24 cellular contexts compared by ENCODE assay signal in the genomic region with DNA sequence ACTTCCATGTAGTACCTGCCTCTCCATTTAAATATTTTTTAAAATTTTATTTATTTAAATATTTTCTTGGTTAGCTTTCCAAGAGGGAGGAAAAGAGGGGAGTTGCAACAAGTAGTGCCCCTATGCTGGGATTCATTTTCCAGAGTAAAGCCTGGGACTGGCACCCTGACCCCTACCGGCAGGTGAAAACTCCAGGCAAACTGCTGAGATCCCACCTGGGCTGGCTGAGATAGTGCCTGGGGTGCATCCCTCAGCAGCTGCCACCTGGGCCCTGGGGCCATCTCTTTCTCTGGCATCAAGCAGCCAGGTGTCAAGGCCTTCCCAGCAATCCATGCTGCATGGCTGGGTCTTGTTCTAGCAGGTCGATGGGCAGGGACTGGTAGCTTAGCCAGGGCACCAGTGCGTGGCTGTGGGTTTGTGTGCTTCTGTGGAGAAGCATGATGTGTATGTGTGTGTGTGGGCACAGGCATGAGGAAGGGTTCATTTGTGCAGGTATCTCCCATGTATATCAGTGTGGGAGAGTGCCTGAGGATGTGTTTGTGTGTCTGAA. TPM values are rescaled to one million over a fixed set of nuclear protein-coding genes. Genes with fewer than 3 reads are reported as not detected.
DNase-seq lines count a peak whose midpoint lies in the region; ATAC-seq, FAIRE-seq and TF ChIP-seq lines count a peak whose summit lies in the region.
"Had no signal": no experiment of that assay in that cellular context is flagged by ENCODE, and none has a peak within 500 bp of the region (broad histone marks: within the 10 kb centered on the region; RNA-seq: fewer than 3 reads in every experiment).

No MANE protein-coding gene starts in this region.

- peaks cover 11% of the 10 kb centered on the region for H3K4me1 ChIP-seq in CD8-positive, alpha-beta T cell (ENCODE audit: insufficient read depth, low read length)
- H3K4me1 ChIP-seq in IMR-90 (ENCODE audit: control insufficient read depth, insufficient read depth, low read length) (no peaks in the 10 kb centered on the region), H1 (replicated peaks in 1 of 4; ENCODE audit: control insufficient read depth in 3 of 4, insufficient read depth in 4 of 4, low read length in 3 of 4) (peaks cover 0 to 21% (median 18%) of the 10 kb centered on the region in 4 experiments; a peak in 5 of 7 replicates), neural progenitor cell (peaks cover 30% of the 10 kb centered on the region)

- no peak for DNase-seq in CD8-positive, alpha-beta T cell
- no peak for DNase-seq in IMR-90
- DNase-seq in H1 (ENCODE audit: low read depth in 1 of 2, low spot score in 2 of 2): no peak
- DNase-seq in neural progenitor cell (ENCODE audit: low spot score): no peak
- DNase-seq in hepatic stellate cell (ENCODE audit: low spot score): no peak
- no peak for DNase-seq in activated CD4-positive, CD25-positive, alpha-beta regulatory T cell (lab: John Stamatoyannopoulos, UW)
- DNase-seq: ACHN; activated CD4-positive, alpha-beta T cell treated with anti-CD3 and anti-CD28 coated beads for 4 hours; activated CD8-positive, alpha-beta memory T cell treated with anti-CD3 and anti-CD28 coated beads for 24 hours; activated gamma-delta T cell treated with Interleukin-2 at 50 U/mL for 16 hours; dorsolateral prefrontal cortex; NCI-H1694; NCI-H524 treated with DMSO at 0.1 percent for 48 hours; nucleus accumbens; retina; Right ventricle myocardium superior; stimulated activated CD4-positive, alpha-beta T cell treated with anti-CD3 and anti-CD28 coated beads, Interleukin-2, amount 100 ng/mL, for 24 hours; transverse colon had no signal

- WGBS in IMR-90 (ENCODE audit: extremely low coverage in 2 of 2, insufficient read length in 1 of 2), 2 experiments: no CpG with 5 or more reads among the region's 3 CpGs
- WGBS in H1 (ENCODE audit: extremely low coverage in 1 of 2, insufficient coverage in 1 of 2, insufficient read length in 1 of 2, insufficient replicate concordance in 2 of 2, low coverage in 1 of 2, low lambda C conversion rate in 2 of 2, missing lambda C conversion rate in 1 of 2), 2 experiments: 43% methylated on average over 3 of the region's 3 CpGs; no CpG with 5 or more reads in 1 of the 2 experiments

- H4K20me1 ChIP-seq in IMR-90 (ENCODE audit: insufficient read depth, low read length): no peaks in the 10 kb centered on the region; the same call in none of the 2 replicates
- H4K20me1 ChIP-seq in H1 (replicated peaks in 1 of 2; ENCODE audit: control insufficient read depth in 1 of 2, insufficient read depth in 2 of 2, low read length in 2 of 2): peaks cover 3 to 26% of the 10 kb centered on the region in 2 experiments
- peaks cover 68% of the 10 kb centered on the region for H4K20me1 ChIP-seq in neural progenitor cell (ENCODE audit: low read depth)

- no peak overlapping the region for H3K18ac ChIP-seq in IMR-90 (ENCODE audit: low read depth, low read length)
- H3K18ac ChIP-seq in H1 (ENCODE audit: extremely low read depth, low read length): peak overlapping the region; percentile 41; the same call in 1 of the 2 replicates

- peaks cover 19% of the 10 kb centered on the region; the same call in 1 of the 2 replicates for H3K23me2 ChIP-seq in H1 (ENCODE audit: low read depth, low read length)

- H2BK20ac ChIP-seq in IMR-90 (ENCODE audit: low read depth, low read length) (no peak overlapping the region), H1 (ENCODE audit: low read length) (no peak overlapping the region)

- H3K9me3 Mint-ChIP-seq in CD8-positive, alpha-beta T cell: no peaks in the 10 kb centered on the region
- H3K9me3 Mint-ChIP-seq in neural progenitor cell: peaks cover 8% of the 10 kb centered on the region
- no peaks in the 10 kb centered on the region for H3K9me3 Mint-ChIP-seq in activated T-helper 17 cell treated with anti-CD3 and anti-CD28 coated beads, Interleukin-2, amount 50 U/mL, for 72 hours
- H3K9me3 Mint-ChIP-seq: T-helper 2 cell treated with Interferon-gamma antibody and Interleukin-4, amounts not matched to agents 5 μg/mL and 100 μg/mL, for 36 hours had no signal

- H2AK5ac ChIP-seq in IMR-90 (ENCODE audit: low read depth, low read length) (no peak overlapping the region), H1 (ENCODE audit: low read depth, low read length) (peak overlapping the region; percentile 53; the same call in 1 of the 2 replicates)

- no peaks in the 10 kb centered on the region for H3K36me3 Mint-ChIP-seq in CD8-positive, alpha-beta T cell
- peaks cover 6% of the 10 kb centered on the region for H3K36me3 Mint-ChIP-seq in neural progenitor cell
- H3K36me3 Mint-ChIP-seq in activated T-helper 17 cell treated with anti-CD3 and anti-CD28 coated beads, Interleukin-2, amount 50 U/mL, for 72 hours (ENCODE audit: low read depth): no peaks in the 10 kb centered on the region

- no peak for TF ChIP-seq POLR2A in IMR-90 (IDR thresholded peaks at IDR 0.05; ENCODE audit: low read depth, low read length)
- TF ChIP-seq POLR2A in H1 (IDR thresholded peaks at IDR 0.05; ENCODE audit: control extremely low read depth in 1 of 2, low read depth in 2 of 2, low read length in 2 of 2): no peak

- peak overlapping the region; percentile 32 for H2AFZ ChIP-seq in IMR-90 (replicated peaks; ENCODE audit: low read length, poor library complexity)
- no peak overlapping the region for H2AFZ ChIP-seq in H1 (ENCODE audit: low read length)
- H2AFZ ChIP-seq in neural progenitor cell (replicated peaks): no peak overlapping the region

- H3K9ac ChIP-seq in IMR-90 (ENCODE audit: low read depth, low read length) (no peak overlapping the region), H1 (replicated peaks in 1 of 4; ENCODE audit: extremely low read depth in 1 of 4, low read depth in 3 of 4, low read length in 3 of 4) (no peak overlapping the region), neural progenitor cell (no peak overlapping the region)

- H4K5ac ChIP-seq in IMR-90 (ENCODE audit: low read depth, low read length): no peak overlapping the region
- no peak overlapping the region for H4K5ac ChIP-seq in H1 (ENCODE audit: insufficient read length, low read depth, low read length)

- no peak overlapping the region for H2AK9ac ChIP-seq in IMR-90 (replicated peaks; ENCODE audit: low read depth, low read length, poor library complexity)

- no peak overlapping the region for H2BK5ac ChIP-seq in IMR-90 (ENCODE audit: low read depth, low read length, poor library complexity, severe bottlenecking)
- no peak overlapping the region for H2BK5ac ChIP-seq in H1 (ENCODE audit: low read depth, low read length)

- no peak overlapping the region for H4K91ac ChIP-seq in IMR-90 (ENCODE audit: insufficient read depth, low read depth, low read length)
- no peak overlapping the region for H4K91ac ChIP-seq in H1 (replicated peaks; ENCODE audit: insufficient read length, low read length)

- peaks cover 34% of the 10 kb centered on the region for H3K27me3 ChIP-seq in CD8-positive, alpha-beta T cell (ENCODE audit: insufficient read depth, low read length)
- H3K27me3 ChIP-seq in IMR-90 (ENCODE audit: control insufficient read depth, insufficient read depth, low read length) (peaks cover 97% of the 10 kb centered on the region), H1 (replicated peaks in 1 of 4; ENCODE audit: control insufficient read depth in 3 of 4, extremely low read depth in 1 of 4, insufficient read depth in 3 of 4, low read length in 3 of 4) (peaks cover 88 to 99% (median 98%) of the 10 kb centered on the region in 4 experiments), neural progenitor cell (peaks cover 100% of the 10 kb centered on the region)

- H2BK12ac ChIP-seq in H1 (ENCODE audit: low read depth, low read length): peak overlapping the region; percentile 84; the same call in 1 of the 2 replicates

- no peak overlapping the region for H3K4me2 ChIP-seq in IMR-90 (ENCODE audit: low read depth, low read length)
- H3K4me2 ChIP-seq in H1 (ENCODE audit: insufficient read depth in 1 of 2, low read depth in 2 of 2, low read length in 2 of 2): no peak overlapping the region
- H3K4me2 ChIP-seq in neural progenitor cell: no peak overlapping the region

- no peak overlapping the region for H3K56ac ChIP-seq in IMR-90 (ENCODE audit: extremely low read depth, insufficient read depth, low read length)
- H3K56ac ChIP-seq in H1 (replicated peaks; ENCODE audit: insufficient read length, low read depth, low read length): no peak overlapping the region

- no peak overlapping the region for H3K27ac ChIP-seq in CD8-positive, alpha-beta T cell (ENCODE audit: low read depth, low read length)
- H3K27ac ChIP-seq in IMR-90 (ENCODE audit: insufficient read depth, low read length) (no peak overlapping the region), H1 (ENCODE audit: low read depth, low read length) (no peak overlapping the region), neural progenitor cell (no peak overlapping the region)
- H3K27ac ChIP-seq: dorsolateral prefrontal cortex, epithelial cell of prostate, transverse colon had no signal

- H2BK120ac ChIP-seq in IMR-90 (ENCODE audit: low read depth, low read length): no peak overlapping the region
- no peak overlapping the region for H2BK120ac ChIP-seq in H1 (replicated peaks; ENCODE audit: low read depth, low read length)

- H3K4me3 ChIP-seq in CD8-positive, alpha-beta T cell (ENCODE audit: low read depth, low read length): no peak overlapping the region
- H3K4me3 ChIP-seq in IMR-90 (ENCODE audit: insufficient read depth, low read depth, low read length): no peak overlapping the region
- no peak overlapping the region for H3K4me3 ChIP-seq in H1 (ENCODE audit: extremely low read depth in 1 of 4, insufficient read depth in 2 of 4, low read depth in 3 of 4, low read length in 4 of 4)
- no peak overlapping the region for H3K4me3 ChIP-seq in neural progenitor cell
- H3K4me3 ChIP-seq: dorsolateral prefrontal cortex, lung, transverse colon had no signal

- peaks cover 33% of the 10 kb centered on the region for H3K4me1 Mint-ChIP-seq in CD8-positive, alpha-beta T cell (ENCODE audit: low read depth)
- peaks cover 18% of the 10 kb centered on the region for H3K4me1 Mint-ChIP-seq in neural progenitor cell
- H3K4me1 Mint-ChIP-seq in activated T-helper 17 cell treated with anti-CD3 and anti-CD28 coated beads, Interleukin-2, amount 50 U/mL, for 72 hours: peaks cover 10% of the 10 kb centered on the region

- no peaks in the 10 kb centered on the region for H3K79me2 ChIP-seq in H1 (ENCODE audit: control insufficient read depth in 1 of 2, insufficient read depth in 2 of 2, low read length in 2 of 2)
- no peaks in the 10 kb centered on the region for H3K79me2 ChIP-seq in neural progenitor cell (ENCODE audit: low read depth)

- dilution Hi-C loops in IMR-90 (cut with HindIII; ENCODE audit: low sequenced_read_pairs, unreplicated experiment): no loop called here

- H3K9me1 ChIP-seq in IMR-90 (ENCODE audit: insufficient read depth, low read length): 0 out of 2 replicates have a peak, but pooled peaks cover 2% of the 10 kb centered on the region

- BruUV-seq in IMR-90 (replicated peaks; lab: Mats Ljungman, UMichigan): no TSS peak

- CTCF ChIA-PET in CD8-positive, alpha-beta T cell (lab: Charles Lee): interaction anchor here (1.6 kb wide), 1 partner anchor 10 kb away, joined by 3 read pairs; no protein-coding TSS in a partner anchor
- CTCF ChIA-PET in IMR-90 (lab: Yijun Ruan, JAX) (no interaction called here), H1 (lab: Charles Lee; ENCODE audit: partially characterized antibody) (interaction anchor here (0.6 to 8.0 kb wide), 12 partner anchors 9 to 347 kb away, joined by 3 to 105 read pairs (median 6); no protein-coding TSS in a partner anchor)

- peaks cover 65% of the 10 kb centered on the region for H3K27me3 Mint-ChIP-seq in CD8-positive, alpha-beta T cell (ENCODE audit: low read depth)
- H3K27me3 Mint-ChIP-seq in neural progenitor cell (ENCODE audit: insufficient read depth, low read depth): peaks cover 93% of the 10 kb centered on the region
- peaks cover 61% of the 10 kb centered on the region for H3K27me3 Mint-ChIP-seq in activated T-helper 17 cell treated with anti-CD3 and anti-CD28 coated beads, Interleukin-2, amount 50 U/mL, for 72 hours

- H3K23ac ChIP-seq in IMR-90 (ENCODE audit: low read depth, low read length) (no peak overlapping the region), H1 (ENCODE audit: insufficient read length) (no peak overlapping the region)

- in situ Hi-C loops in IMR-90 (cut with MboI; ENCODE audit: low sequenced_read_pairs): no loop called here

- no peak for ATAC-seq in CD8-positive, alpha-beta T cell
- ATAC-seq in IMR-90 (ENCODE audit: low read depth) (no peak), GM21528 (IDR thresholded peaks at IDR 0.05; ENCODE audit: low FRiP score, unreplicated experiment) (no peak)
- no peak for ATAC-seq in activated T-helper 17 cell treated with anti-CD3 and anti-CD28 coated beads, Interleukin-2, amount 50 U/mL, for 72 hours (replicated peaks)

- no peaks in the 10 kb centered on the region for H3K9me3 ChIP-seq in CD8-positive, alpha-beta T cell (ENCODE audit: low read length)
- H3K9me3 ChIP-seq in IMR-90 (ENCODE audit: control insufficient read depth, insufficient read depth, low read length) (peaks cover 8% of the 10 kb centered on the region; the same call in 1 of the 2 replicates), H1 (ENCODE audit: insufficient read depth in 2 of 2, low read depth in 1 of 2, low read length in 1 of 2) (no peaks in the 10 kb centered on the region), neural progenitor cell (ENCODE audit: low read depth) (no peaks in the 10 kb centered on the region)
- H3K9me3 ChIP-seq: transverse colon had no signal

- H4K8ac ChIP-seq in IMR-90 (ENCODE audit: low read depth in 2 of 2, low read length in 2 of 2) (no peak overlapping the region), H1 (ENCODE audit: extremely low read depth, insufficient read depth, low read length) (no peak overlapping the region)

- H3K14ac ChIP-seq in IMR-90 (replicated peaks; ENCODE audit: low read depth, low read length) (no peak overlapping the region), H1 (ENCODE audit: insufficient read length) (no peak overlapping the region)

- no peak for TF ChIP-seq EP300 in H1 (IDR thresholded peaks at IDR 0.05; ENCODE audit: borderline replicate concordance in 1 of 2, low read depth in 2 of 2, low read length in 2 of 2)

- intact Hi-C loops in CD8-positive, alpha-beta T cell (cut with DNase I, micrococcal nuclease): no loop called here
- intact Hi-C loops in IMR-90 (cut with micrococcal nuclease): no loop called here

- peak overlapping the region; percentile 10 for H3K4me3 Mint-ChIP-seq in CD8-positive, alpha-beta T cell
- H3K4me3 Mint-ChIP-seq in neural progenitor cell: peak overlapping the region; percentile 39
- H3K4me3 Mint-ChIP-seq in activated T-helper 17 cell treated with anti-CD3 and anti-CD28 coated beads, Interleukin-2, amount 50 U/mL, for 72 hours: no peak overlapping the region
- H3K4me3 Mint-ChIP-seq: T-helper 2 cell treated with Interferon-gamma antibody and Interleukin-4, amounts not matched to agents 5 μg/mL and 100 μg/mL, for 36 hours had no signal

- H3K36me3 ChIP-seq in CD8-positive, alpha-beta T cell (ENCODE audit: insufficient read depth, low read length): no peaks in the 10 kb centered on the region
- no peaks in the 10 kb centered on the region for H3K36me3 ChIP-seq in IMR-90 (ENCODE audit: control insufficient read depth, insufficient read depth, low read length)
- peaks cover 0 to 5% (median 0%) of the 10 kb centered on the region in 4 experiments; a peak in 1 of 8 replicates for H3K36me3 ChIP-seq in H1 (ENCODE audit: control insufficient read depth in 2 of 4, insufficient read depth in 4 of 4, low read length in 3 of 4)
- no peaks in the 10 kb centered on the region for H3K36me3 ChIP-seq in neural progenitor cell
- H3K36me3 ChIP-seq: transverse colon had no signal

- TF ChIP-seq CTCF in CD8-positive, alpha-beta T cell (IDR thresholded peaks at IDR 0.05): no peak
- TF ChIP-seq CTCF in IMR-90 (conservative IDR thresholded peaks at IDR 0.05; ENCODE audit: low read depth, low read length) (no peak), H1 (IDR thresholded peaks at IDR 0.05; ENCODE audit: control extremely low read depth in 1 of 3, insufficient read depth in 1 of 3, low read depth in 1 of 3, low read length in 3 of 3) (peak in 2 of 3 experiments; percentile 26 to 31; a peak in 2 of 4 replicates), neural progenitor cell (IDR thresholded peaks at IDR 0.05) (peak; percentile 14)

- POLR2A ChIA-PET in CD8-positive, alpha-beta T cell (lab: Charles Lee): no interaction called here
- POLR2A ChIA-PET in IMR-90 (lab: Charles Lee; ENCODE audit: unreplicated experiment): no interaction called here
- POLR2A ChIA-PET in H1 (lab: Charles Lee; ENCODE audit: partially characterized antibody): interaction anchor here (1.2 to 4.1 kb wide), 2 partner anchors 11 to 32 kb away, joined by 3 to 20 read pairs; no protein-coding TSS in a partner anchor

- TF ChIP-seq RAD21 in IMR-90 (IDR thresholded peaks at IDR 0.05; ENCODE audit: low read length) (no peak), H1 (IDR thresholded peaks at IDR 0.05 in 1 of 2, conservative IDR thresholded peaks at IDR 0.05 in 1 of 2; ENCODE audit: low read depth in 2 of 2, low read length in 2 of 2) (no peak)

- FAIRE-seq in H1 (lab: Jason Lieb, UNC): no peak
- FAIRE-seq: keratinocyte had no signal

- no peak overlapping the region for H3K4ac ChIP-seq in IMR-90 (ENCODE audit: low read depth, low read length)
- no peak overlapping the region for H3K4ac ChIP-seq in H1 (replicated peaks; ENCODE audit: insufficient read length, low read depth, low read length)

- no peak overlapping the region for H2BK15ac ChIP-seq in IMR-90 (ENCODE audit: low read depth, low read length)
- peak overlapping the region; percentile 81; the same call in 1 of the 2 replicates for H2BK15ac ChIP-seq in H1 (ENCODE audit: low read length)

- no peak overlapping the region for H3K27ac Mint-ChIP-seq in CD8-positive, alpha-beta T cell
- H3K27ac Mint-ChIP-seq in neural progenitor cell: no peak overlapping the region
- no peak overlapping the region for H3K27ac Mint-ChIP-seq in activated T-helper 17 cell treated with anti-CD3 and anti-CD28 coated beads, Interleukin-2, amount 50 U/mL, for 72 hours
- H3K27ac Mint-ChIP-seq: T-helper 2 cell treated with Interferon-gamma antibody and Interleukin-4, amounts not matched to agents 5 μg/mL and 100 μg/mL, for 36 hours had no signal

- peaks cover 33% of the 10 kb centered on the region for H3F3A ChIP-seq in neural progenitor cell (ENCODE audit: low read depth)

- H3K79me1 ChIP-seq in IMR-90 (ENCODE audit: low read depth in 1 of 2, low read length in 2 of 2) (no peaks in the 10 kb centered on the region), H1 (ENCODE audit: low read depth, low read length) (no peaks in the 10 kb centered on the region)

RNA-seq across cellular contexts. Expression of a gene that starts 6.5 kb away (rescaled TPM):
- not detected for total RNA-seq in CD8-positive, alpha-beta T cell
- total RNA-seq in IMR-90 (2012; rRNA removed): not detected in 2 replicates
- polyA plus RNA-seq in IMR-90 (2012; rRNA removed): not detected in 2 replicates
- not detected in 2 replicates for polyA plus RNA-seq in IMR-90 (2012; cell fraction: cytosol; rRNA removed)
- polyA plus RNA-seq in IMR-90 (2012; cell fraction: nucleus; rRNA removed; ENCODE audit: low replicate concordance): not detected in 2 replicates
- total RNA-seq in H1 (2021; fragmentation: NEBNext Ultra II Directional; extraction: Animal tissue kit (Norgen Biotek cat#: 25700)): 0.84 and 1.0 TPM in 2 replicates
- polyA plus RNA-seq in H1 (2011; rRNA removed): 0.47 and 0.77 TPM in 2 replicates
- polyA plus RNA-seq in H1 (2011; cell fraction: cytosol; rRNA removed): 0.87 TPM
- 0.23 TPM for polyA plus RNA-seq in H1 (2011; cell fraction: nucleus; rRNA removed)
- 0.19 to 0.31 TPM (median 0.27 TPM) in 4 replicates for polyA plus RNA-seq in H1 (2012, experiment 1 of 2)
- polyA plus RNA-seq in H1 (2012, experiment 2 of 2): 0.50 TPM
- 0.51 TPM for polyA plus RNA-seq in H1 (2013, experiment 1 of 2)
- 0.59 TPM for polyA plus RNA-seq in H1 (2013, experiment 2 of 2)
- 0.15 and 0.32 TPM in 2 replicates for polyA minus RNA-seq in H1 (2011; rRNA and poly(A)+ RNA removed)
- polyA minus RNA-seq in H1 (2011; cell fraction: cytosol; rRNA and poly(A)+ RNA removed): 0.66 TPM
- polyA minus RNA-seq in H1 (2011; cell fraction: nucleus; rRNA and poly(A)+ RNA removed): 1.8 TPM
- total RNA-seq in neural progenitor cell (ENCODE audit: low replicate concordance): 0.12 TPM in 1 of 2 replicates, not detected in the other
- not detected for total RNA-seq in activated T-helper 17 cell treated with anti-CD3 and anti-CD28 coated beads, Interleukin-2, amount 50 U/mL, for 72 hours
- polyA plus RNA-seq: keratinocyte had no signal

Comparison
In these comparisons a context has a peak if more than half of its experiments do, and no peak if none do; other contexts are left out.
1. CTCF ChIP-seq: peak in H1 (2 of 3) and neural progenitor cell (single experiment); none in CD8-positive, alpha-beta T cell (single experiment) and IMR-90 (single experiment).